In genomic region chr7:116187400-116187799, GRCh38 we compare ENCODE assay signal across 39 cellular contexts.
"Had no signal": no experiment of that assay in that cellular context is flagged by ENCODE, and none has a peak within 500 bp of the region (broad histone marks: within the 10 kb centered on the region; RNA-seq: fewer than 3 reads in every experiment).

No MANE protein-coding gene starts in this region.

- DNase-seq: activated effector memory CD4-positive, alpha-beta T cell treated with anti-CD3 and anti-CD28 coated beads, Interleukin-2, amount 50 U/mL, for 16 hours; activated effector memory CD4-positive, alpha-beta T cell treated with Interleukin-2 at 50 U/mL for 16 hours; activated gamma-delta T cell; activated gamma-delta T cell treated with Interleukin-2 at 50 U/mL for 16 hours; activated naive CD4-positive, alpha-beta T cell; activated naive CD4-positive, alpha-beta T cell treated with anti-CD3 and anti-CD28 coated beads for 36 hours; activated naive CD4-positive, alpha-beta T cell treated with anti-CD3 and anti-CD28 coated beads, Interleukin-2, amount 10 ng/mL, durations not matched to agents 7 days and 5 days; activated naive CD4-positive, alpha-beta T cell treated with anti-CD3 and anti-CD28 coated beads, Interleukin-2, amount 50 U/mL, for 16 hours; activated naive CD4-positive, alpha-beta T cell treated with Interleukin-2 at 50 U/mL for 16 hours; activated naive CD8-positive, alpha-beta T cell treated with anti-CD3 and anti-CD28 coated beads for 36 hours; activated naive CD8-positive, alpha-beta T cell treated with anti-CD3 and anti-CD28 coated beads, Interleukin-2, amount 10 ng/mL, durations not matched to agents 7 days and 5 days; activated naive CD8-positive, alpha-beta T cell treated with anti-CD3 and anti-CD28 coated beads, Interleukin-2, amount 50 U/mL, for 24 hours; activated T-cell treated with anti-CD3 and anti-CD28 coated beads, Interleukin-2, amount 50 U/mL, for 24 hours; activated T-cell treated with anti-CD3 and anti-CD28 coated beads, Interleukin-2, amount 50 U/mL, for 4 hours; activated T-cell treated with anti-CD3 and anti-CD28 coated beads, Interleukin-2, amount 50 U/mL, for 48 hours; activated T-cell treated with anti-CD3 and anti-CD28 coated beads, Interleukin-2, amount 50 U/mL, for 72 hours; adrenal gland; amniotic stem cell; amygdala; anterior cingulate cortex; aorta; body of pancreas; brain microvascular endothelial cell; caudate nucleus; central memory CD4-positive, alpha-beta T cell; cerebellar nuclear complex had no signal

- H3K4me1 ChIP-seq: adrenal gland, ascending aorta, body of pancreas, breast epithelium had no signal

- H3K27me3 Mint-ChIP-seq: activated naive CD4-positive, alpha-beta T cell treated with anti-CD3 and anti-CD28 coated beads, Interleukin-2, amount 50 U/mL, for 24 hours; activated naive CD8-positive, alpha-beta T cell; activated naive CD8-positive, alpha-beta T cell treated with anti-CD3 and anti-CD28 coated beads for 36 hours; activated naive CD8-positive, alpha-beta T cell treated with anti-CD3 and anti-CD28 coated beads, Interleukin-2, amount 10 ng/mL, durations not matched to agents 7 days and 5 days; activated naive CD8-positive, alpha-beta T cell treated with anti-CD3 and anti-CD28 coated beads, Interleukin-2, amount 50 U/mL, for 24 hours; activated T-cell treated with anti-CD3 and anti-CD28 coated beads, Interleukin-2, amount 50 U/mL, for 24 hours; central memory CD8-positive, alpha-beta T cell had no signal

- FAIRE-seq: astrocyte, bronchial epithelial cell had no signal

- H3K27me3 ChIP-seq: adrenal gland, ascending aorta, body of pancreas, brain microvascular endothelial cell, breast epithelium, cardiac muscle cell had no signal

- H3K36me3 Mint-ChIP-seq: activated naive CD4-positive, alpha-beta T cell treated with anti-CD3 and anti-CD28 coated beads, Interleukin-2, amount 10 ng/mL, durations not matched to agents 7 days and 5 days; activated naive CD8-positive, alpha-beta T cell treated with anti-CD3 and anti-CD28 coated beads, Interleukin-2, amount 10 ng/mL, durations not matched to agents 7 days and 5 days; brain had no signal

- H3K36me3 ChIP-seq: adrenal gland, ascending aorta, brain microvascular endothelial cell, breast epithelium, cardiac muscle cell had no signal

- H3K4me1 Mint-ChIP-seq: activated naive CD4-positive, alpha-beta T cell treated with anti-CD3 and anti-CD28 coated beads, Interleukin-2, amount 10 ng/mL, durations not matched to agents 7 days and 5 days; activated naive CD4-positive, alpha-beta T cell treated with anti-CD3 and anti-CD28 coated beads, Interleukin-2, amount 50 U/mL, for 24 hours; activated naive CD8-positive, alpha-beta T cell treated with anti-CD3 and anti-CD28 coated beads for 36 hours; activated naive CD8-positive, alpha-beta T cell treated with anti-CD3 and anti-CD28 coated beads, Interleukin-2, amount 10 ng/mL, durations not matched to agents 7 days and 5 days; activated naive CD8-positive, alpha-beta T cell treated with anti-CD3 and anti-CD28 coated beads, Interleukin-2, amount 50 U/mL, for 24 hours; activated T-helper 17 cell treated with anti-CD3 and anti-CD28 coated beads, Interleukin-2, amount 50 U/mL, for 72 hours; brain; central memory CD8-positive, alpha-beta T cell had no signal

- H3K27ac ChIP-seq: adrenal gland, ascending aorta, body of pancreas, brain microvascular endothelial cell, breast epithelium, cardiac muscle cell had no signal

- H3K4me3 ChIP-seq: adrenal gland, ascending aorta, body of pancreas, breast epithelium, cardiac muscle cell had no signal

- H3K9me3 ChIP-seq: adrenal gland, breast epithelium had no signal

- H3K9me3 Mint-ChIP-seq: activated T-helper 17 cell treated with anti-CD3 and anti-CD28 coated beads, Interleukin-2, amount 50 U/mL, for 72 hours; central memory CD8-positive, alpha-beta T cell had no signal

- ATAC-seq: activated naive CD4-positive, alpha-beta T cell treated with anti-CD3 and anti-CD28 coated beads, Interleukin-2, amount 50 U/mL, for 72 hours; activated naive CD8-positive, alpha-beta T cell treated with anti-CD3 and anti-CD28 coated beads, Interleukin-2, amount 50 U/mL, for 24 hours; activated T-cell treated with anti-CD3 and anti-CD28 coated beads, Interleukin-2, amount 50 U/mL, for 4 hours; activated T-cell treated with anti-CD3 and anti-CD28 coated beads, Interleukin-2, amount 50 U/mL, for 72 hours; activated T-helper 17 cell treated with anti-CD3 and anti-CD28 coated beads, Interleukin-2, amount 50 U/mL, for 72 hours; body of pancreas had no signal

- H3K4me3 Mint-ChIP-seq: activated naive CD4-positive, alpha-beta T cell treated with anti-CD3 and anti-CD28 coated beads for 36 hours; activated naive CD4-positive, alpha-beta T cell treated with anti-CD3 and anti-CD28 coated beads, Interleukin-2, amount 10 ng/mL, durations not matched to agents 7 days and 5 days; activated naive CD4-positive, alpha-beta T cell treated with anti-CD3 and anti-CD28 coated beads, Interleukin-2, amount 50 U/mL, for 24 hours; activated naive CD8-positive, alpha-beta T cell; activated naive CD8-positive, alpha-beta T cell treated with anti-CD3 and anti-CD28 coated beads for 36 hours; activated naive CD8-positive, alpha-beta T cell treated with anti-CD3 and anti-CD28 coated beads, Interleukin-2, amount 10 ng/mL, durations not matched to agents 7 days and 5 days; activated naive CD8-positive, alpha-beta T cell treated with anti-CD3 and anti-CD28 coated beads, Interleukin-2, amount 50 U/mL, for 24 hours; activated T-cell treated with anti-CD3 and anti-CD28 coated beads, Interleukin-2, amount 50 U/mL, for 24 hours; activated T-cell treated with anti-CD3 and anti-CD28 coated beads, Interleukin-2, amount 50 U/mL, for 4 hours; activated T-cell treated with anti-CD3 and anti-CD28 coated beads, Interleukin-2, amount 50 U/mL, for 72 hours; activated T-helper 1 cell treated with anti-CD3 and anti-CD28 coated beads, Interleukin-12 subunit alpha, Interleukin-12 subunit beta, Interleukin-2, Interleukin-4 antibody, amounts not matched to agents 30 ng/mL and 10 ng/mL and 1 ng/mL, durations not matched to agents 14 hours and 24 hours and 36 hours; activated T-helper 17 cell treated with anti-CD3 and anti-CD28 coated beads, Interleukin-2, amount 50 U/mL, for 72 hours; brain; central memory CD8-positive, alpha-beta T cell had no signal

- H3K27ac Mint-ChIP-seq: activated naive CD4-positive, alpha-beta T cell treated with anti-CD3 and anti-CD28 coated beads for 36 hours; activated naive CD4-positive, alpha-beta T cell treated with anti-CD3 and anti-CD28 coated beads, Interleukin-2, amount 10 ng/mL, durations not matched to agents 7 days and 5 days; activated naive CD4-positive, alpha-beta T cell treated with anti-CD3 and anti-CD28 coated beads, Interleukin-2, amount 50 U/mL, for 24 hours; activated naive CD4-positive, alpha-beta T cell treated with anti-CD3 and anti-CD28 coated beads, Interleukin-2, amount 50 U/mL, for 72 hours; activated naive CD8-positive, alpha-beta T cell; activated naive CD8-positive, alpha-beta T cell treated with anti-CD3 and anti-CD28 coated beads for 36 hours; activated naive CD8-positive, alpha-beta T cell treated with anti-CD3 and anti-CD28 coated beads, Interleukin-2, amount 10 ng/mL, durations not matched to agents 7 days and 5 days; activated naive CD8-positive, alpha-beta T cell treated with anti-CD3 and anti-CD28 coated beads, Interleukin-2, amount 50 U/mL, for 24 hours; activated T-cell treated with anti-CD3 and anti-CD28 coated beads, Interleukin-2, amount 50 U/mL, for 24 hours; activated T-cell treated with anti-CD3 and anti-CD28 coated beads, Interleukin-2, amount 50 U/mL, for 72 hours; activated T-helper 1 cell treated with anti-CD3 and anti-CD28 coated beads, Interleukin-12 subunit alpha, Interleukin-12 subunit beta, Interleukin-2, Interleukin-4 antibody, amounts not matched to agents 30 ng/mL and 10 ng/mL and 1 ng/mL, durations not matched to agents 14 hours and 24 hours and 36 hours; activated T-helper 17 cell treated with anti-CD3 and anti-CD28 coated beads, Interleukin-2, amount 50 U/mL, for 72 hours; activated T-helper 2 cell treated with anti-CD3 and anti-CD28 coated beads, Interferon-gamma antibody, Interleukin-2, Interleukin-4, amounts not matched to agents 10 μg/mL and 5 μg/mL and 100 μg/mL, durations not matched to agents 14 hours and 24 hours and 36 hours; brain had no signal
